1 cellular context compared by ENCODE assay signal in genomic region chr3:172101107-172101506, GRCh38.
TF ChIP-seq lines count a peak whose summit lies in the region.

No MANE protein-coding gene starts in this region.

TF ChIP-seq in K562, 482 proteins besides CTCF, POLR2A, EP300 and RAD21 (continued from another document):
- TF ChIP-seq MNT (conservative IDR thresholded peaks at IDR 0.05) (0 out of 4 replicates have a peak, but pooled peaks have one; percentile 27 to 39), MCM5 (IDR thresholded peaks at IDR 0.05; ENCODE audit: low read depth) (no peak), POLR2AphosphoS5 (IDR thresholded peaks at IDR 0.05; ENCODE audit: control insufficient read depth, insufficient read depth, low read depth, low read length) (no peak), HMBOX1 (IDR thresholded peaks at IDR 0.05) (0 out of 2 replicates have a peak, but pooled peaks have one; percentile 24), TAF15 (IDR thresholded peaks at IDR 0.05; ENCODE audit: low read depth, low read length) (no peak), CBX5 (IDR thresholded peaks at IDR 0.05; ENCODE audit: borderline replicate concordance, low read depth) (no peak), HSF4 (CRISPR knock-in tag; IDR thresholded peaks at IDR 0.05; ENCODE audit: borderline replicate concordance) (no peak), HMG20A (CRISPR knock-in tag; conservative IDR thresholded peaks at IDR 0.05) (no peak), CREBBP (IDR thresholded peaks at IDR 0.05; ENCODE audit: low read depth, low read length) (no peak), SAFB2 (IDR thresholded peaks at IDR 0.05; ENCODE audit: borderline replicate concordance, low read depth, low read length, severe bottlenecking) (no peak), RFX1 (IDR thresholded peaks at IDR 0.05) (no peak), ZNF79 (CRISPR knock-in tag; IDR thresholded peaks at IDR 0.05; ENCODE audit: low read depth) (no peak), MEF2A (IDR thresholded peaks at IDR 0.05; ENCODE audit: control insufficient read depth, low read depth, low read length) (peak; percentile 78), IRF1 (CRISPR knock-in tag; IDR thresholded peaks at IDR 0.05; ENCODE audit: borderline replicate concordance) (no peak), BRCA1 (IDR thresholded peaks at IDR 0.05) (no peak), BRCA1 (CRISPR knock-in tag; IDR thresholded peaks at IDR 0.05) (no peak), SETDB1 (IDR thresholded peaks at IDR 0.05; ENCODE audit: low read length) (no peak), ZNF41 (CRISPR knock-in tag; conservative IDR thresholded peaks at IDR 0.05) (no peak)
- TF ChIP-seq, protein P1, sequence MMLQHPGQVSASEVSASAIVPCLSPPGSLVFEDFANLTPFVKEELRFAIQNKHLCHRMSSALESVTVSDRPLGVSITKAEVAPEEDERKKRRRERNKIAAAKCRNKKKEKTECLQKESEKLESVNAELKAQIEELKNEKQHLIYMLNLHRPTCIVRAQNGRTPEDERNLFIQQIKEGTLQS (IDR thresholded peaks at IDR 0.05) = peak; percentile 49; the same call in 1 of the 2 replicates
- TF ChIP-seq, protein P1 (CRISPR knock-in tag; conservative IDR thresholded peaks at IDR 0.05) = no peak
- TF ChIP-seq, protein P2, sequence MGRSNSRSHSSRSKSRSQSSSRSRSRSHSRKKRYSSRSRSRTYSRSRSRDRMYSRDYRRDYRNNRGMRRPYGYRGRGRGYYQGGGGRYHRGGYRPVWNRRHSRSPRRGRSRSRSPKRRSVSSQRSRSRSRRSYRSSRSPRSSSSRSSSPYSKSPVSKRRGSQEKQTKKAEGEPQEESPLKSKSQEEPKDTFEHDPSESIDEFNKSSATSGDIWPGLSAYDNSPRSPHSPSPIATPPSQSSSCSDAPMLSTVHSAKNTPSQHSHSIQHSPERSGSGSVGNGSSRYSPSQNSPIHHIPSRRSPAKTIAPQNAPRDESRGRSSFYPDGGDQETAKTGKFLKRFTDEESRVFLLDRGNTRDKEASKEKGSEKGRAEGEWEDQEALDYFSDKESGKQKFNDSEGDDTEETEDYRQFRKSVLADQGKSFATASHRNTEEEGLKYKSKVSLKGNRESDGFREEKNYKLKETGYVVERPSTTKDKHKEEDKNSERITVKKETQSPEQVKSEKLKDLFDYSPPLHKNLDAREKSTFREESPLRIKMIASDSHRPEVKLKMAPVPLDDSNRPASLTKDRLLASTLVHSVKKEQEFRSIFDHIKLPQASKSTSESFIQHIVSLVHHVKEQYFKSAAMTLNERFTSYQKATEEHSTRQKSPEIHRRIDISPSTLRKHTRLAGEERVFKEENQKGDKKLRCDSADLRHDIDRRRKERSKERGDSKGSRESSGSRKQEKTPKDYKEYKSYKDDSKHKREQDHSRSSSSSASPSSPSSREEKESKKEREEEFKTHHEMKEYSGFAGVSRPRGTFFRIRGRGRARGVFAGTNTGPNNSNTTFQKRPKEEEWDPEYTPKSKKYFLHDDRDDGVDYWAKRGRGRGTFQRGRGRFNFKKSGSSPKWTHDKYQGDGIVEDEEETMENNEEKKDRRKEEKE (IDR thresholded peaks at IDR 0.05; ENCODE audit: borderline replicate concordance in 1 of 2, control insufficient read depth in 1 of 2, low read depth in 2 of 2, low read length in 1 of 2) = no peak
TF ChIP-seq in K562: peak in this region for 26.
